In genomic region chr18:53911200-53911599, GRCh38 we compare ENCODE assay signal across 1 cellular context.
TF ChIP-seq lines count a peak whose summit lies in the region.

No MANE protein-coding gene starts in this region.

TF ChIP-seq in GM23338, 12 proteins besides CTCF, POLR2A, EP300 and RAD21 (continued from another document):
- TF ChIP-seq ZNF462 (CRISPR knock-in tag; IDR thresholded peaks at IDR 0.05): no peak
- no peak for TF ChIP-seq NANOG (IDR thresholded peaks at IDR 0.05; ENCODE audit: borderline replicate concordance)
- no peak for TF ChIP-seq STAT1 (IDR thresholded peaks at IDR 0.05; ENCODE audit: unreplicated experiment)
